In genomic region chr11:63543711-63544110, GRCh38 we compare ENCODE assay signal across 20 cellular contexts. TPM values are rescaled to one million over a fixed set of nuclear protein-coding genes. Genes with fewer than 3 reads are reported as not detected.
DNase-seq lines count a peak whose midpoint lies in the region; ATAC-seq, FAIRE-seq and TF ChIP-seq lines count a peak whose summit lies in the region.
"Had no signal": no experiment of that assay in that cellular context is flagged by ENCODE, and none has a peak within 500 bp of the region (broad histone marks: within the 10 kb centered on the region; RNA-seq: fewer than 3 reads in every experiment).

No MANE protein-coding gene starts in this region.

- H3K27ac ChIP-seq in GM12878 (ENCODE audit: control insufficient read depth, insufficient read depth) = no peak overlapping the region
- H3K27ac ChIP-seq: A549, PC-9 had no signal

- H3K4me3 Mint-ChIP-seq in activated naive CD4-positive, alpha-beta T cell treated with anti-CD3 and anti-CD28 coated beads, Interleukin-2, amount 50 U/mL, for 24 hours = no peak overlapping the region
- H3K4me3 Mint-ChIP-seq in IgD-negative memory B cell = no peak overlapping the region
- H3K4me3 Mint-ChIP-seq in stimulated activated naive B cell treated with anti-CD40 and anti-IgM and Interleukin-4, amounts not matched to agents 10 μg/mL and 1 μg/mL and 100 μg/mL, for 72 hours = no peak overlapping the region
- H3K4me3 Mint-ChIP-seq: H9 had no signal

- H3K9me3 Mint-ChIP-seq in activated naive CD4-positive, alpha-beta T cell treated with anti-CD3 and anti-CD28 coated beads, Interleukin-2, amount 50 U/mL, for 24 hours = no peaks in the 10 kb centered on the region
- no peaks in the 10 kb centered on the region for H3K9me3 Mint-ChIP-seq in IgD-negative memory B cell
- H3K9me3 Mint-ChIP-seq in stimulated activated naive B cell treated with anti-CD40 and anti-IgM and Interleukin-4, amounts not matched to agents 10 μg/mL and 1 μg/mL and 100 μg/mL, for 72 hours = no peaks in the 10 kb centered on the region

- H3K36me3 Mint-ChIP-seq in activated naive CD4-positive, alpha-beta T cell treated with anti-CD3 and anti-CD28 coated beads, Interleukin-2, amount 50 U/mL, for 24 hours = peaks cover 16% of the 10 kb centered on the region
- peaks cover 5% of the 10 kb centered on the region for H3K36me3 Mint-ChIP-seq in IgD-negative memory B cell
- no peaks in the 10 kb centered on the region for H3K36me3 Mint-ChIP-seq in stimulated activated naive B cell treated with anti-CD40 and anti-IgM and Interleukin-4, amounts not matched to agents 10 μg/mL and 1 μg/mL and 100 μg/mL, for 72 hours

- peak; percentile 72 for FAIRE-seq in GM12878 (lab: Jason Lieb, UNC)
- FAIRE-seq: A549 had no signal

- H3K27me3 Mint-ChIP-seq in activated naive CD4-positive, alpha-beta T cell treated with anti-CD3 and anti-CD28 coated beads, Interleukin-2, amount 50 U/mL, for 24 hours = no peaks in the 10 kb centered on the region
- H3K27me3 Mint-ChIP-seq in IgD-negative memory B cell = no peaks in the 10 kb centered on the region
- no peaks in the 10 kb centered on the region for H3K27me3 Mint-ChIP-seq in stimulated activated naive B cell treated with anti-CD40 and anti-IgM and Interleukin-4, amounts not matched to agents 10 μg/mL and 1 μg/mL and 100 μg/mL, for 72 hours

- no peak overlapping the region for H3K9ac ChIP-seq in GM12878 (ENCODE audit: control insufficient read depth, insufficient read depth, low read length)
- H3K9ac ChIP-seq: SK-N-SH had no signal

- ATAC-seq in GM12878 (peak; percentile 66), HG02970 (IDR thresholded peaks at IDR 0.05; ENCODE audit: low FRiP score, unreplicated experiment) (no peak)
- ATAC-seq in stimulated activated naive B cell treated with anti-CD40 and anti-IgM and Interleukin-4, amounts not matched to agents 10 μg/mL and 1 μg/mL and 100 μg/mL, for 72 hours (replicated peaks) = peak; percentile 95 to 98
- ATAC-seq: A549, Right ventricle myocardium inferior had no signal

- peak overlapping the region; percentile 76 for H3K27ac Mint-ChIP-seq in activated naive CD4-positive, alpha-beta T cell treated with anti-CD3 and anti-CD28 coated beads, Interleukin-2, amount 50 U/mL, for 24 hours
- H3K27ac Mint-ChIP-seq in IgD-negative memory B cell = peak overlapping the region in 2 of 3 donors; percentile 2 to 67
- H3K27ac Mint-ChIP-seq in stimulated activated naive B cell treated with anti-CD40 and anti-IgM and Interleukin-4, amounts not matched to agents 10 μg/mL and 1 μg/mL and 100 μg/mL, for 72 hours = no peak overlapping the region

- 57% methylated on average over 2 of the region's 2 CpGs for WGBS in GM12878 (ENCODE audit: insufficient coverage, insufficient replicate concordance, low lambda C conversion rate, missing lambda C conversion rate)

- no peak for TF ChIP-seq RAD21 in GM12878 (IDR thresholded peaks at IDR 0.05; ENCODE audit: insufficient read depth, low read depth, low read length)

- CTCF ChIA-PET in GM12878 (lab: Yijun Ruan, JAX) = no interaction called here

- H3K9me3 ChIP-seq in GM12878 (replicated peaks; ENCODE audit: control insufficient read depth, insufficient read depth, low read length) = no peaks in the 10 kb centered on the region
- H3K9me3 ChIP-seq: A549, SK-N-SH had no signal

- H3K4me1 ChIP-seq in GM12878 (ENCODE audit: control insufficient read depth, insufficient read depth, low read length) = peaks cover 8% of the 10 kb centered on the region; the same call in 1 of the 2 replicates
- H3K4me1 ChIP-seq: A549 had no signal

- BruUV-seq in GM12878 (replicated peaks; lab: Mats Ljungman, UMichigan) = no TSS peak

- H4K20me1 ChIP-seq in GM12878 (ENCODE audit: control insufficient read depth, insufficient read depth) = no peaks in the 10 kb centered on the region

- POLR2A ChIA-PET in GM12878 (lab: Charles Lee) = interaction anchor here (0.5 kb wide), 1 partner anchor 633 kb away, joined by 5 read pairs; no protein-coding TSS in a partner anchor

- RAD21 ChIA-PET in GM12878 (lab: Charles Lee; ENCODE audit: unreplicated experiment) = no interaction called here

- DNase-seq in activated naive CD4-positive, alpha-beta T cell treated with Interleukin-2 at 50 U/mL for 16 hours = no peak
- DNase-seq in GM12878 (ENCODE audit: low read depth, low spot score) (no peak), HPDE6-E6E7 (ENCODE audit: extremely low spot score) (no peak), GOT3 (lab: John Stamatoyannopoulos, UW) (no peak)
- DNase-seq in stimulated activated naive B cell treated with anti-CD40 and anti-IgM and Interleukin-4, amounts not matched to agents 10 μg/mL and 1 μg/mL and 100 μg/mL, for 72 hours = no peak
- DNase-seq: DMS 273 treated with DMSO at 0.1 percent for 48 hours; H9; IMR-90; NCI-H1048; NCI-H2227 treated with DMSO at 0.1 percent for 48 hours; NCI-H526 treated with DMSO at 0.1 percent for 48 hours; NK-92 treated with Interleukin-12 subunit alpha and Interleukin-12 subunit beta, amount 100 ng/mL, for 24 hours; SK-N-SH had no signal

- TF ChIP-seq CTCF in GM12878 (IDR thresholded peaks at IDR 0.05 in 2 of 3, conservative IDR thresholded peaks at IDR 0.05 in 1 of 3; ENCODE audit: control insufficient read depth in 2 of 3, extremely low read depth in 1 of 3, insufficient read depth in 1 of 3, low read depth in 3 of 3, low read length in 3 of 3) = no peak

- intact Hi-C loops in GM12878 (cut with micrococcal nuclease; ENCODE audit: unreplicated experiment) = no loop called here

- in situ Hi-C loops in GM12878 (cut with MboI) = no loop called here

- H3K4me3 ChIP-seq in GM12878 = no peak overlapping the region
- H3K4me3 ChIP-seq: A549, PC-9 had no signal

- TF ChIP-seq EP300 in GM12878 (IDR thresholded peaks at IDR 0.05; ENCODE audit: borderline replicate concordance in 1 of 2, control insufficient read depth in 1 of 2, low read depth in 2 of 2, low read length in 2 of 2) = no peak

- SMC1A ChIA-PET in GM12878 (lab: Charles Lee; ENCODE audit: uncharacterized antibody, unreplicated experiment) = interaction anchor here (0.6 to 1.0 kb wide), 3 partner anchors 11 to 86 kb away, joined by 3 to 4 read pairs (median 3); no protein-coding TSS in a partner anchor

- no peak overlapping the region for H2AFZ ChIP-seq in GM12878 (ENCODE audit: control insufficient read depth, low read depth, low read length)
- H2AFZ ChIP-seq: PC-9 had no signal

- no peaks in the 10 kb centered on the region for H3K27me3 ChIP-seq in GM12878 (replicated peaks in 1 of 2; ENCODE audit: control insufficient read depth in 2 of 2, insufficient read depth in 2 of 2, low read length in 1 of 2)

- peaks cover 50% of the 10 kb centered on the region for H3K4me1 Mint-ChIP-seq in activated naive CD4-positive, alpha-beta T cell treated with anti-CD3 and anti-CD28 coated beads, Interleukin-2, amount 50 U/mL, for 24 hours
- peaks cover 15 to 19% (median 19%) of the 10 kb centered on the region in 3 donors for H3K4me1 Mint-ChIP-seq in IgD-negative memory B cell
- peaks cover 3 to 30% of the 10 kb centered on the region in 2 donors for H3K4me1 Mint-ChIP-seq in stimulated activated naive B cell treated with anti-CD40 and anti-IgM and Interleukin-4, amounts not matched to agents 10 μg/mL and 1 μg/mL and 100 μg/mL, for 72 hours

- H3K79me2 ChIP-seq in GM12878 (ENCODE audit: control insufficient read depth, insufficient read depth, low read length) = no peaks in the 10 kb centered on the region

- H3K4me2 ChIP-seq in GM12878 (ENCODE audit: control insufficient read depth, insufficient read depth) = no peak overlapping the region; the same call in 1 of the 2 replicates
- H3K4me2 ChIP-seq: A549, PC-9, SK-N-SH had no signal

- no peaks in the 10 kb centered on the region for H3K36me3 ChIP-seq in GM12878 (ENCODE audit: control insufficient read depth in 2 of 2, insufficient read depth in 2 of 2, low read length in 1 of 2)

- no peak for TF ChIP-seq POLR2A in GM12878 (IDR thresholded peaks at IDR 0.05; ENCODE audit: low read depth, low read length)

RNA-seq across cellular contexts. Expression of gene PLAAT4, which starts 7.1 kb away (rescaled TPM):
- polyA plus RNA-seq in IgD-negative memory B cell (97.1 TPM), GM12878 (2011; rRNA removed) (8.1 and 15.5 TPM in 2 replicates), GM12878 (2014; fragmentation: Illumina TruSeq; extraction: Trizol) (11.8 and 12.2 TPM in 2 replicates), GM12878 (2014; fragmentation: Nextera tagmentation; extraction: Ambion mirVana) (10 to 100 TPM; 23.7 to 34.3 TPM), GM12878 (2014; rRNA removed) (13.3 and 13.5 TPM in 2 replicates), GM12878 (2016; fragmentation: Nextera tagmentation; extraction: Ambion mirVana) (1 to 10 TPM; 6.0 to 7.1 TPM)
- 3.1 and 3.6 TPM in 2 replicates for total RNA-seq in GM12878 (2013; cell fraction: nucleolus; rRNA removed)
- total RNA-seq in GM12878 (2014; rRNA removed) (12.3 and 13.0 TPM in 2 replicates), GM12878 (2014; rRNA removed; fragmentation: Illumina TruSeq; extraction: Trizol) (11.3 and 13.4 TPM in 2 replicates), GM12878 (2021) (9.9 and 12.6 TPM in 2 replicates)
- 23.0 TPM for polyA plus RNA-seq in GM12878 (2011; ENCODE audit: low read depth)
- polyA plus RNA-seq in GM12878 (2011; cell fraction: cytosol; rRNA removed) = 14.9 and 15.1 TPM in 2 replicates
- 5.3 and 6.3 TPM in 2 replicates for polyA plus RNA-seq in GM12878 (2011; cell fraction: nucleus; rRNA removed)
- 21.2 and 23.6 TPM in 2 replicates for polyA plus RNA-seq in GM12878 (2012)
- polyA minus RNA-seq in GM12878 (2011; rRNA and poly(A)+ RNA removed) = 5.6 and 7.2 TPM in 2 replicates
- 1.8 and 4.1 TPM in 2 replicates for polyA minus RNA-seq in GM12878 (2011; cell fraction: cytosol; rRNA and poly(A)+ RNA removed)
- 0.48 and 1.1 TPM in 2 replicates for polyA minus RNA-seq in GM12878 (2011; cell fraction: nucleus; rRNA and poly(A)+ RNA removed)

RNA-seq across cellular contexts. Expression of gene PLAAT2, which starts 19.5 kb away (rescaled TPM):
- polyA plus RNA-seq in IgD-negative memory B cell (6.4 TPM), GM12878 (2011; rRNA removed) (2.5 and 4.6 TPM in 2 replicates), GM12878 (2014; fragmentation: Illumina TruSeq; extraction: Trizol) (10.8 and 13.4 TPM in 2 replicates), GM12878 (2014; fragmentation: Nextera tagmentation; extraction: Ambion mirVana) (10 to 100 TPM; 15.7 to 25.9 TPM), GM12878 (2014; rRNA removed) (10.9 and 11.5 TPM in 2 replicates), GM12878 (2016; fragmentation: Nextera tagmentation; extraction: Ambion mirVana) (1 to 10 TPM; 5.6 to 5.9 TPM)
- total RNA-seq in GM12878 (2013; cell fraction: nucleolus; rRNA removed) = 1.1 and 1.7 TPM in 2 replicates
- total RNA-seq in GM12878 (2014; rRNA removed) (8.2 and 8.5 TPM in 2 replicates), GM12878 (2014; rRNA removed; fragmentation: Illumina TruSeq; extraction: Trizol) (8.2 and 8.6 TPM in 2 replicates), GM12878 (2021) (4.6 and 5.2 TPM in 2 replicates)
- 21.4 TPM for polyA plus RNA-seq in GM12878 (2011; ENCODE audit: low read depth)
- 4.8 and 7.6 TPM in 2 replicates for polyA plus RNA-seq in GM12878 (2011; cell fraction: cytosol; rRNA removed)
- 2.0 and 2.5 TPM in 2 replicates for polyA plus RNA-seq in GM12878 (2011; cell fraction: nucleus; rRNA removed)
- polyA plus RNA-seq in GM12878 (2012) = 6.3 and 17.6 TPM in 2 replicates
- polyA minus RNA-seq in GM12878 (2011; rRNA and poly(A)+ RNA removed) = 1.8 and 3.9 TPM in 2 replicates
- not detected in 2 replicates for polyA minus RNA-seq in GM12878 (2011; cell fraction: cytosol; rRNA and poly(A)+ RNA removed)
- not detected in 2 replicates for polyA minus RNA-seq in GM12878 (2011; cell fraction: nucleus; rRNA and poly(A)+ RNA removed)
- total RNA-seq: Daoy, IMR-90 had no signal
- polyA plus RNA-seq: IMR-90 had no signal

RNA-seq across cellular contexts. Expression of gene LGALS12, which starts 37.8 kb away (rescaled TPM):
- polyA plus RNA-seq in IgD-negative memory B cell (0.39 TPM), GM12878 (2011; rRNA removed) (not detected in 2 replicates), GM12878 (2014; fragmentation: Illumina TruSeq; extraction: Trizol) (not detected in 2 replicates), GM12878 (2014; fragmentation: Nextera tagmentation; extraction: Ambion mirVana) (not detected), GM12878 (2014; rRNA removed) (not detected in 2 replicates), GM12878 (2016; fragmentation: Nextera tagmentation; extraction: Ambion mirVana) (not detected)
- total RNA-seq in GM12878 (2013; cell fraction: nucleolus; rRNA removed) = not detected in 2 replicates
- total RNA-seq in GM12878 (2014; rRNA removed) (not detected in 2 replicates), GM12878 (2014; rRNA removed; fragmentation: Illumina TruSeq; extraction: Trizol) (not detected in 2 replicates), GM12878 (2021) (not detected in 2 replicates)
- not detected for polyA plus RNA-seq in GM12878 (2011; ENCODE audit: low read depth)
- not detected in 2 replicates for polyA plus RNA-seq in GM12878 (2011; cell fraction: cytosol; rRNA removed)
- polyA plus RNA-seq in GM12878 (2011; cell fraction: nucleus; rRNA removed) = not detected in 2 replicates
- polyA plus RNA-seq in GM12878 (2012) = not detected in 2 replicates
- not detected in 2 replicates for polyA minus RNA-seq in GM12878 (2011; rRNA and poly(A)+ RNA removed)
- polyA minus RNA-seq in GM12878 (2011; cell fraction: cytosol; rRNA and poly(A)+ RNA removed) = not detected in 2 replicates
- not detected in 2 replicates for polyA minus RNA-seq in GM12878 (2011; cell fraction: nucleus; rRNA and poly(A)+ RNA removed)
- total RNA-seq: Daoy, IMR-90, PC-9 had no signal
- polyA plus RNA-seq: A549, IMR-90, SK-N-SH had no signal

RNA-seq across cellular contexts. Expression of gene PLAAT5, which starts 52.7 kb away (rescaled TPM):
- polyA plus RNA-seq in IgD-negative memory B cell (not detected), GM12878 (2011; rRNA removed) (not detected in 2 replicates), GM12878 (2014; fragmentation: Illumina TruSeq; extraction: Trizol) (not detected in 2 replicates), GM12878 (2014; fragmentation: Nextera tagmentation; extraction: Ambion mirVana) (not detected), GM12878 (2014; rRNA removed) (not detected in 2 replicates), GM12878 (2016; fragmentation: Nextera tagmentation; extraction: Ambion mirVana) (not detected)
- total RNA-seq in GM12878 (2013; cell fraction: nucleolus; rRNA removed) = not detected in 2 replicates
- total RNA-seq in GM12878 (2014; rRNA removed) (not detected in 2 replicates), GM12878 (2014; rRNA removed; fragmentation: Illumina TruSeq; extraction: Trizol) (not detected in 2 replicates), GM12878 (2021) (not detected in 2 replicates)
- polyA plus RNA-seq in GM12878 (2011; ENCODE audit: low read depth) = not detected
- polyA plus RNA-seq in GM12878 (2011; cell fraction: cytosol; rRNA removed) = not detected in 2 replicates
- polyA plus RNA-seq in GM12878 (2011; cell fraction: nucleus; rRNA removed) = not detected in 2 replicates
- polyA plus RNA-seq in GM12878 (2012) = not detected in 2 replicates
- polyA minus RNA-seq in GM12878 (2011; rRNA and poly(A)+ RNA removed) = not detected in 2 replicates
- polyA minus RNA-seq in GM12878 (2011; cell fraction: cytosol; rRNA and poly(A)+ RNA removed) = not detected in 2 replicates
- not detected in 2 replicates for polyA minus RNA-seq in GM12878 (2011; cell fraction: nucleus; rRNA and poly(A)+ RNA removed)
- total RNA-seq: Daoy, IMR-90, PC-9 had no signal
- polyA plus RNA-seq: IMR-90, SK-N-SH had no signal
